Comparison of ENCODE assay signal across 8 cellular contexts in genomic region chr14:50116986-50117385, GRCh38. TPM values are rescaled to one million over a fixed set of nuclear protein-coding genes. Genes with fewer than 3 reads are reported as not detected.
DNase-seq lines count a peak whose midpoint lies in the region; ATAC-seq, FAIRE-seq and TF ChIP-seq lines count a peak whose summit lies in the region.

No MANE protein-coding gene starts in this region.

- FAIRE-seq in frontal cortex (lab: Jason Lieb, UNC): no peak

- no peak for TF ChIP-seq POLR2A in gastroesophageal sphincter (IDR thresholded peaks at IDR 0.05)

- H3K9me3 ChIP-seq in HAP-1 (no peaks in the 10 kb centered on the region), gastroesophageal sphincter (no peaks in the 10 kb centered on the region)

- in situ Hi-C loops in HAP-1 (cut with MboI; ENCODE audit: low sequenced_read_pairs): no loop called here
- in situ Hi-C loops in SK-MEL-5 (cut with HindIII; ENCODE audit: low pct_unique_long_range_greater_than_20kb, low sequenced_read_pairs): no loop called here
- in situ Hi-C loops in GM13976 (cut with MboI; ENCODE audit: low sequenced_read_pairs, unreplicated experiment): loop anchor here (25.0 kb wide), 1 partner anchor 480 kb away; the partner anchor contains the start of gene DNAAF2

- ATAC-seq in gastroesophageal sphincter (no peak), GM19328 (IDR thresholded peaks at IDR 0.05; ENCODE audit: unreplicated experiment) (no peak)

- H3K27me3 ChIP-seq in HAP-1 (ENCODE audit: low read depth) (no peaks in the 10 kb centered on the region), gastroesophageal sphincter (no peaks in the 10 kb centered on the region)

- TF ChIP-seq EP300 in gastroesophageal sphincter (IDR thresholded peaks at IDR 0.05): no peak

- H3K4me3 ChIP-seq in HAP-1: peak overlapping the region; percentile 84
- peak overlapping the region; percentile 71 to 96 for H3K4me3 ChIP-seq in gastroesophageal sphincter
- H3K4me3 ChIP-seq in skin epidermis: peak overlapping the region in 5 of 7 experiments; percentile 75 to 95 (median 85)

- TF ChIP-seq CTCF in gastroesophageal sphincter (IDR thresholded peaks at IDR 0.05) (no peak), GM13976 (IDR thresholded peaks at IDR 0.05; ENCODE audit: borderline replicate concordance, control extremely low read depth, extremely low read depth, insufficient read depth, missing control alignments) (no peak)

- peak overlapping the region; percentile 81 to 91 (median 84) for H3K27ac ChIP-seq in gastroesophageal sphincter
- peak overlapping the region in 20 of 21 experiments; percentile 41 to 95 (median 86) for H3K27ac ChIP-seq in skin epidermis

- H3K36me3 ChIP-seq in HAP-1 (replicated peaks) (peaks cover 28% of the 10 kb centered on the region), gastroesophageal sphincter (peaks cover 0 to 63% of the 10 kb centered on the region in 2 donors)

- 18 to 34% methylated on average over 2 of the region's 2 CpGs for WGBS in gastroesophageal sphincter (ENCODE audit: low coverage in 1 of 2), 2 donors

- H3K4me1 ChIP-seq in HAP-1: peaks cover 16% of the 10 kb centered on the region
- H3K4me1 ChIP-seq in gastroesophageal sphincter: peaks cover 0 to 31% (median 8%) of the 10 kb centered on the region in 3 donors

- DNase-seq in HAP-1 (ENCODE audit: low spot score in 2 of 2): peak in 1 of 2 experiments; percentile 5
- DNase-seq in SK-MEL-5 (ENCODE audit: low read depth, low spot score): peak; percentile 20
- no peak for DNase-seq in GM13976 (ENCODE audit: low spot score)
- no peak for DNase-seq in frontal cortex (ENCODE audit: low spot score in 2 of 2)
- no peak for DNase-seq in effector CD4-positive, alpha-beta T cell

RNA-seq across cellular contexts. Expression of gene VCPKMT, which starts 0.6 kb away (rescaled TPM):
- total RNA-seq in SK-MEL-5 (2014; rRNA removed; shearing (Covaris generic)): 4.9 and 6.8 TPM in 2 replicates
- 3.2 and 4.1 TPM in 2 replicates for polyA plus RNA-seq in SK-MEL-5 (2015; cell fraction: cytosol; rRNA removed)
- polyA plus RNA-seq in SK-MEL-5 (2015; cell fraction: nucleus; rRNA removed): 41.7 and 51.9 TPM in 2 replicates
- total RNA-seq in gastroesophageal sphincter: 1 to 10 TPM in 3 of 4 donors, under 1 TPM in 1; 0.69 to 8.2 (median 4.9) TPM
- total RNA-seq in frontal cortex: 9.8 TPM
